Comparison of ENCODE assay signal across 29 cellular contexts in the genomic region with DNA sequence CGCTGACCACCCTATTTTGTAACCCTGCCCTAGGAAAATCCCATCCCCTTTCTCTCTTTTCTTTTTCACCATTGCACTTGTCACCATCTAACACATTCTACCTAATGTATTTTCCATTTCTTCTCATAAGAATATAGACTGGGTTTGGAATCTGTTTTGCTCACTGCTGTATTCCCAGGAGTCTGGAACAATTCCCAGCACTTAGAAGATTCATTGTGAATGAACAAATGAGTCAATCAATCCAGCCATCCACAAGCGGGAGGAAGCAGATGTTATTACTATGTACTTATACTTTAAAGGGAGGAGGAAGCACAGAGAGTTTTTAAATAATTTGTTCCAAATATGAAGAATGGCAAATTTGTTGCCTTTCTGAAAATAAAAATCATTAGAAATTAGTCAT.
DNase-seq lines count a peak whose midpoint lies in the region; ATAC-seq, FAIRE-seq and TF ChIP-seq lines count a peak whose summit lies in the region.
"Had no signal": no experiment of that assay in that cellular context is flagged by ENCODE, and none has a peak within 500 bp of the region (broad histone marks: within the 10 kb centered on the region; RNA-seq: fewer than 3 reads in every experiment).

No MANE protein-coding gene starts in this region.

- no peak overlapping the region for H3K4me3 Mint-ChIP-seq in endodermal cell
- H3K4me3 Mint-ChIP-seq: activated CD8-positive, alpha-beta T cell treated with anti-CD3 and anti-CD28 coated beads for 36 hours; activated T-cell treated with anti-CD3 and anti-CD28 coated beads, Interleukin-2, amount 50 U/mL, for 24 hours; CD4-positive, CD25-positive, alpha-beta regulatory T cell; immature natural killer cell had no signal

- TF ChIP-seq CTCF in smooth muscle cell (IDR thresholded peaks at IDR 0.05; ENCODE audit: borderline replicate concordance, insufficient read depth, poor library complexity, severe bottlenecking) (no peak), endodermal cell (conservative IDR thresholded peaks at IDR 0.05) (no peak), pancreas (IDR thresholded peaks at IDR 0.05) (no peak)

- intact Hi-C loops in pancreas (cut with DNase I) = loop anchor here in 1 of 3 donors (10.0 kb wide), 1 partner anchor 394 kb away; no protein-coding TSS in a partner anchor

- WGBS in smooth muscle cell (ENCODE audit: low lambda C conversion rate) = 95% methylated on average over 2 of the region's 2 CpGs
- 92 to 100% methylated on average over 1 to 2 of the region's 2 CpGs for WGBS in endodermal cell (ENCODE audit: insufficient coverage in 1 of 2, insufficient read length in 1 of 2), 2 experiments
- WGBS in pancreas, 2 donors = 90 to 95% methylated on average over 2 of the region's 2 CpGs

- no peaks in the 10 kb centered on the region for H3K9me3 ChIP-seq in MG63
- H3K9me3 ChIP-seq in smooth muscle cell (replicated peaks; ENCODE audit: low read depth) = no peaks in the 10 kb centered on the region
- H3K9me3 ChIP-seq in endodermal cell (ENCODE audit: control insufficient read depth, low read length) = peaks cover 4% of the 10 kb centered on the region
- no peaks in the 10 kb centered on the region for H3K9me3 ChIP-seq in pancreas
- H3K9me3 ChIP-seq: esophagus squamous epithelium, heart right ventricle, neutrophil, uterus had no signal

- FAIRE-seq in pancreas (lab: Jason Lieb, UNC) = no peak
- FAIRE-seq: GM12878, RCC 7860 had no signal

- H2AFZ ChIP-seq in smooth muscle cell (ENCODE audit: low read depth) = no peak overlapping the region

- no peaks in the 10 kb centered on the region for H3K27me3 ChIP-seq in MG63
- no peaks in the 10 kb centered on the region for H3K27me3 ChIP-seq in smooth muscle cell (ENCODE audit: low read depth)
- no peaks in the 10 kb centered on the region for H3K27me3 ChIP-seq in endodermal cell (ENCODE audit: control insufficient read depth, insufficient read depth, low read length, poor library complexity, severe bottlenecking)
- H3K27me3 ChIP-seq in pancreas = no peaks in the 10 kb centered on the region
- H3K27me3 ChIP-seq: esophagus squamous epithelium, heart right ventricle, neutrophil, uterus had no signal

- peak; percentile 34 for DNase-seq in Ammon's horn (ENCODE audit: low spot score)
- DNase-seq in MG63 = peak; percentile 22
- DNase-seq in dermis blood vessel endothelial cell = peak; percentile 89
- DNase-seq in myocyte (ENCODE audit: low read depth) = peak; percentile 1
- DNase-seq in SIG-M5 treated with dmso at 0.1 percent for 504 hours (lab: John Stamatoyannopoulos, UW; ENCODE audit: unreplicated experiment) = no peak
- DNase-seq in smooth muscle cell (lab: John Stamatoyannopoulos, UW; ENCODE audit: unreplicated experiment) = no peak
- no peak for DNase-seq in endodermal cell
- no peak for DNase-seq in pancreas
- DNase-seq: activated CD8-positive, alpha-beta T cell treated with anti-CD3 and anti-CD28 coated beads for 36 hours; activated naive CD4-positive, alpha-beta T cell; activated T-cell treated with anti-CD3 and anti-CD28 coated beads, Interleukin-2, amount 50 U/mL, for 24 hours; CD4-positive, CD25-positive, alpha-beta regulatory T cell; effector memory CD4-positive, alpha-beta T cell; esophagus squamous epithelium; heart right ventricle; immature natural killer cell; IMR-90; left ventricle myocardium superior; NCI-H146; NCI-H226; stimulated activated CD8-positive, alpha-beta memory T cell treated with anti-CD3 and anti-CD28 coated beads, Interleukin-4, amount 100 ng/mL, for 48 hours; substantia nigra; T-helper 9 cell; uterus had no signal

- H3K27me3 Mint-ChIP-seq in endodermal cell (ENCODE audit: insufficient read depth) = no peaks in the 10 kb centered on the region
- H3K27me3 Mint-ChIP-seq: activated CD8-positive, alpha-beta T cell treated with anti-CD3 and anti-CD28 coated beads for 36 hours; activated T-cell treated with anti-CD3 and anti-CD28 coated beads, Interleukin-2, amount 50 U/mL, for 24 hours; CD4-positive, CD25-positive, alpha-beta regulatory T cell had no signal

- H3K36me3 ChIP-seq in MG63 (no peaks in the 10 kb centered on the region), smooth muscle cell (ENCODE audit: low read depth) (no peaks in the 10 kb centered on the region), endodermal cell (ENCODE audit: control insufficient read depth, insufficient read depth, low read length) (peaks cover 19% of the 10 kb centered on the region), pancreas (peaks cover 0 to 10% (median 0%) of the 10 kb centered on the region in 3 donors)
- H3K36me3 ChIP-seq: neutrophil, uterus had no signal

- H3K27ac ChIP-seq in smooth muscle cell (ENCODE audit: low read depth) (no peak overlapping the region), endodermal cell (ENCODE audit: low read depth, low read length) (no peak overlapping the region), pancreas (no peak overlapping the region)
- H3K27ac ChIP-seq: esophagus squamous epithelium, heart right ventricle, HL-60, neutrophil, uterus had no signal

- no peak overlapping the region for H3K27ac Mint-ChIP-seq in endodermal cell
- H3K27ac Mint-ChIP-seq: activated CD8-positive, alpha-beta T cell treated with anti-CD3 and anti-CD28 coated beads for 36 hours; activated T-cell treated with anti-CD3 and anti-CD28 coated beads, Interleukin-2, amount 50 U/mL, for 24 hours; immature natural killer cell had no signal

- no peaks in the 10 kb centered on the region for H4K20me1 ChIP-seq in smooth muscle cell (ENCODE audit: low read depth)

- H3K4me3 ChIP-seq in MG63 = no peak overlapping the region
- H3K4me3 ChIP-seq in smooth muscle cell = no peak overlapping the region
- no peak overlapping the region for H3K4me3 ChIP-seq in endodermal cell (ENCODE audit: low read length)
- H3K4me3 ChIP-seq in pancreas = no peak overlapping the region
- H3K4me3 ChIP-seq: esophagus squamous epithelium, GM12878, heart right ventricle, uterus had no signal

- peaks cover 9% of the 10 kb centered on the region for H3K4me1 Mint-ChIP-seq in endodermal cell

- H3K9ac ChIP-seq in smooth muscle cell (ENCODE audit: low read depth) = no peak overlapping the region
- no peak overlapping the region for H3K9ac ChIP-seq in endodermal cell (ENCODE audit: extremely low read depth, low read length, poor library complexity, severe bottlenecking)
- H3K9ac ChIP-seq: SK-N-SH had no signal

- no peak overlapping the region for H3K4me2 ChIP-seq in smooth muscle cell
- H3K4me2 ChIP-seq: SK-N-SH had no signal

- H3K9me3 Mint-ChIP-seq in endodermal cell = peaks cover 5% of the 10 kb centered on the region
- H3K9me3 Mint-ChIP-seq: activated T-cell treated with anti-CD3 and anti-CD28 coated beads, Interleukin-2, amount 50 U/mL, for 24 hours had no signal

- peaks cover 20% of the 10 kb centered on the region for H3K36me3 Mint-ChIP-seq in endodermal cell (ENCODE audit: low read depth)

- ATAC-seq in pancreas = no peak
- ATAC-seq: activated CD8-positive, alpha-beta T cell treated with anti-CD3 and anti-CD28 coated beads for 36 hours; GM12878; heart right ventricle; left ventricle myocardium superior had no signal

- H3K4me1 ChIP-seq in smooth muscle cell (ENCODE audit: low read depth) (no peaks in the 10 kb centered on the region), endodermal cell (ENCODE audit: control insufficient read depth, insufficient read depth, low read length) (peaks cover 3% of the 10 kb centered on the region), pancreas (no peaks in the 10 kb centered on the region)
- H3K4me1 ChIP-seq: esophagus squamous epithelium, heart right ventricle, uterus had no signal

- H3F3A ChIP-seq in smooth muscle cell (ENCODE audit: low read depth) = no peaks in the 10 kb centered on the region

- no peaks in the 10 kb centered on the region for H3K79me2 ChIP-seq in smooth muscle cell (ENCODE audit: low read depth)

Comparison
In these comparisons a context has a peak if more than half of its experiments do, and no peak if none do; other contexts are left out.
1. DNase-seq: peak in Ammon's horn (single experiment), MG63 (single experiment), dermis blood vessel endothelial cell (single experiment) and myocyte (single experiment); none in SIG-M5 treated with dmso at 0.1 percent for 504 hours (single experiment), smooth muscle cell (single experiment), endodermal cell (single experiment) and pancreas (0 of 6).